In genomic region chr6:151088599-151088935, GRCh38 we compare ENCODE assay signal across 16 cellular contexts.
DNase-seq lines count a peak whose midpoint lies in the region; ATAC-seq and TF ChIP-seq lines count a peak whose summit lies in the region.
"Had no signal": no experiment of that assay in that cellular context is flagged by ENCODE, and none has a peak within 500 bp of the region (broad histone marks: within the 10 kb centered on the region; RNA-seq: fewer than 3 reads in every experiment).

No MANE protein-coding gene starts in this region.

- peak overlapping the region; percentile 32 for H3K27ac Mint-ChIP-seq in osteocyte (ENCODE audit: unreplicated experiment)
- H3K27ac Mint-ChIP-seq: CD14-positive monocyte had no signal

- no peak for TF ChIP-seq POLR2A in GM18505 (IDR thresholded peaks at IDR 0.05; ENCODE audit: borderline replicate concordance, extremely low read depth, insufficient read depth, insufficient read length)

- H3K27ac ChIP-seq in right cardiac atrium (ENCODE audit: low read length) (peak overlapping the region; percentile 30), coronary artery (peak overlapping the region; percentile 4 to 24)
- H3K27ac ChIP-seq: KMS-11 had no signal

- peaks cover 38% of the 10 kb centered on the region for H3K4me1 Mint-ChIP-seq in osteocyte (ENCODE audit: unreplicated experiment)

- 98% methylated on average over 11 of the region's 11 CpGs for WGBS in right cardiac atrium

- no peaks in the 10 kb centered on the region for H3K27me3 ChIP-seq in right cardiac atrium (ENCODE audit: control insufficient read depth, insufficient read depth)
- no peaks in the 10 kb centered on the region for H3K27me3 ChIP-seq in BE2C

- DNase-seq in right cardiac atrium: peak in 1 of 3 donors; percentile 46
- no peak for DNase-seq in Right ventricle myocardium inferior (ENCODE audit: missing footprints)
- DNase-seq in coronary artery (ENCODE audit: low spot score): no peak
- no peak for DNase-seq in osteocyte (ENCODE audit: extremely low spot score, unreplicated experiment)
- no peak for DNase-seq in NCI-H2107 treated with DMSO at 0.1 percent for 48 hours (lab: John Stamatoyannopoulos, UW; ENCODE audit: unreplicated experiment)
- DNase-seq in BE2C: no peak
- DNase-seq: COR-L47, NCI-H1048, NCI-H1436 treated with DMSO at 0.1 percent for 48 hours, NCI-H2029 treated with DMSO at 0.1 percent for 48 hours, NCI-H510A, NCI-H774, PC-3 had no signal

- TF ChIP-seq CTCF in coronary artery (IDR thresholded peaks at IDR 0.05) (no peak), osteocyte (IDR thresholded peaks at IDR 0.05) (no peak), BE2C (IDR thresholded peaks at IDR 0.05; ENCODE audit: low read depth, low read length) (no peak)

- H3K36me3 ChIP-seq in BE2C: peaks cover 3% of the 10 kb centered on the region; the same call in 1 of the 2 replicates

- no peak overlapping the region for H3K4me3 Mint-ChIP-seq in osteocyte (ENCODE audit: unreplicated experiment)
- H3K4me3 Mint-ChIP-seq: CD14-positive monocyte had no signal

- H3K9me3 ChIP-seq in right cardiac atrium (ENCODE audit: control insufficient read depth, low read length) (no peaks in the 10 kb centered on the region), BE2C (no peaks in the 10 kb centered on the region)

- intact Hi-C loops in right cardiac atrium (cut with DNase I) (no loop called here), Right ventricle myocardium inferior (cut with DNase I) (loop anchor here (5.0 kb wide), 1 partner anchor 46 kb away; no protein-coding TSS in a partner anchor)

- no peaks in the 10 kb centered on the region for H3K4me1 ChIP-seq in right cardiac atrium (ENCODE audit: control insufficient read depth, insufficient read depth, low read length)
- no peaks in the 10 kb centered on the region for H3K4me1 ChIP-seq in BE2C

- no peaks in the 10 kb centered on the region for H3K27me3 Mint-ChIP-seq in osteocyte (ENCODE audit: unreplicated experiment)

- peaks cover 15% of the 10 kb centered on the region for H3K36me3 Mint-ChIP-seq in osteocyte (ENCODE audit: unreplicated experiment)

- no peak overlapping the region for H3K4me3 ChIP-seq in right cardiac atrium (ENCODE audit: low read length)
- H3K4me3 ChIP-seq in coronary artery: no peak overlapping the region
- H3K4me3 ChIP-seq in BE2C (ENCODE audit: low read depth, low read length): no peak overlapping the region

- H3K9me3 Mint-ChIP-seq in osteocyte (ENCODE audit: unreplicated experiment): no peaks in the 10 kb centered on the region

- ATAC-seq in right cardiac atrium (no peak), Right ventricle myocardium inferior (no peak), GM18505 (IDR thresholded peaks at IDR 0.05; ENCODE audit: unreplicated experiment) (no peak)
- ATAC-seq: PC-3 had no signal
